Comparison of ENCODE assay signal across 16 cellular contexts in the genomic region with DNA sequence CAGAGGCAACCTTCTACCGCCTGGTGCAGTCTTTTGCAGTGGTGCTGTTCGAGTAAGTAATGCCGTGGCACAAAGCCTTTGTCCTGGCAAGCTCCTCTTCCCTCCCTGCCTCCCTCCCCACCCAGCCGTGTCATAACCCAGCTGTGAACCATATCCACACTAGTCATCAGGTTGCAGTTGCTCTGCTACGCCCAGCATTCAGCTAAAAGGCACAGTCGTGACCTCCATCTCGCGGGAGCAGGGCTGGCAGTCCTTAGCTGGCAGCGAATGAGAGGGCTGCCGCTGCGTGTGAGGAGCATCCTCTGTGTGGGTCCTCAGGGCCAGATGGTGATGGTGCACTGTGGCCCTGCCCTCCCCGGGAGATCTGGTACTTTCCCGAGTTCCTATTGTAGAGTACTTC. TPM values are rescaled to one million over a fixed set of nuclear protein-coding genes. Genes with fewer than 3 reads are reported as not detected.
DNase-seq lines count a peak whose midpoint lies in the region; ATAC-seq and TF ChIP-seq lines count a peak whose summit lies in the region.
"Had no signal": no experiment of that assay in that cellular context is flagged by ENCODE, and none has a peak within 500 bp of the region (broad histone marks: within the 10 kb centered on the region; RNA-seq: fewer than 3 reads in every experiment).

No MANE protein-coding gene starts in this region.

- H3K4me2 ChIP-seq in neuronal stem cell (ENCODE audit: insufficient read depth, low read length, poor library complexity, severe bottlenecking): no peak overlapping the region

- TF ChIP-seq CTCF in fibroblast of the aortic adventitia (IDR thresholded peaks at IDR 0.05; ENCODE audit: insufficient read depth, low read length): no peak

- no peak overlapping the region for H2BK12ac ChIP-seq in neuronal stem cell (ENCODE audit: low read length)

- no peaks in the 10 kb centered on the region for H3K9me3 ChIP-seq in neuronal stem cell (replicated peaks in 1 of 2; ENCODE audit: control insufficient read depth in 2 of 2, insufficient read depth in 1 of 2, low read depth in 1 of 2, low read length in 2 of 2)
- H3K9me3 ChIP-seq: HAP-1 had no signal

- H3K36me3 ChIP-seq in neuronal stem cell (replicated peaks in 1 of 2; ENCODE audit: control insufficient read depth in 2 of 2, insufficient read depth in 2 of 2, low read length in 2 of 2): no peaks in the 10 kb centered on the region
- H3K36me3 ChIP-seq: HAP-1 had no signal

- ATAC-seq in GM21515 (IDR thresholded peaks at IDR 0.05; ENCODE audit: unreplicated experiment): no peak
- ATAC-seq: stimulated activated naive CD8-positive, alpha-beta T cell treated with anti-CD3 and anti-CD28 coated beads, Interleukin-15, amount 100 ng/mL, for 72 hours had no signal

- peak overlapping the region; percentile 34 for H3K9ac ChIP-seq in neuronal stem cell (ENCODE audit: low read depth, low read length, poor library complexity)

- peaks cover 5 to 11% of the 10 kb centered on the region in 2 donors for H3K4me1 ChIP-seq in neuronal stem cell (ENCODE audit: control insufficient read depth in 2 of 2, insufficient read depth in 1 of 2, low read depth in 1 of 2, low read length in 2 of 2)

- no peak overlapping the region for H4K91ac ChIP-seq in neuronal stem cell (ENCODE audit: low read depth, low read length, poor library complexity)

- no peak overlapping the region for H3K27ac ChIP-seq in neuronal stem cell (replicated peaks; ENCODE audit: low read length)
- H3K27ac ChIP-seq: C4-2B had no signal

- H3K79me1 ChIP-seq in neuronal stem cell (ENCODE audit: low read depth, low read length): peaks cover 1% of the 10 kb centered on the region

- H2BK120ac ChIP-seq in neuronal stem cell (ENCODE audit: low read depth, low read length): no peak overlapping the region

- peak overlapping the region; percentile 79 for H3K14ac ChIP-seq in neuronal stem cell (ENCODE audit: low read length)

- peak; percentile 26 for DNase-seq in Caki2 (ENCODE audit: low read depth)
- DNase-seq in NCI-H2171 treated with DMSO at 0.1 percent for 48 hours (lab: John Stamatoyannopoulos, UW): peak; percentile 53
- peak; percentile 94 for DNase-seq in fibroblast of the aortic adventitia (ENCODE audit: low read depth)
- no peak for DNase-seq in neuronal stem cell (ENCODE audit: low spot score)
- DNase-seq in pons (ENCODE audit: low spot score): no peak
- DNase-seq in midbrain (lab: John Stamatoyannopoulos, UW): no peak
- no peak for DNase-seq in T1000 (lab: John Stamatoyannopoulos, UW)
- DNase-seq: activated CD4-positive, alpha-beta T cell treated with anti-CD3 and anti-CD28 coated beads, Interleukin-2, amount 50 U/mL, for 48 hours; activated effector memory CD4-positive, alpha-beta T cell treated with Interleukin-2 at 50 U/mL for 16 hours; NCI-H510A; retina; stimulated activated naive CD8-positive, alpha-beta T cell treated with anti-CD3 and anti-CD28 coated beads, Interleukin-15, amount 100 ng/mL, for 72 hours had no signal

- H3K4ac ChIP-seq in neuronal stem cell (ENCODE audit: low read length): no peak overlapping the region

- no peak overlapping the region for H2BK5ac ChIP-seq in neuronal stem cell (ENCODE audit: low read length)

- no peak overlapping the region for H3K23ac ChIP-seq in neuronal stem cell (ENCODE audit: low read depth, low read length, poor library complexity)

- in situ Hi-C loops in Caki2 (cut with HindIII; ENCODE audit: low pct_unique_long_range_greater_than_20kb, low sequenced_read_pairs): no loop called here

- peak overlapping the region; percentile 77 for H3K18ac ChIP-seq in neuronal stem cell (ENCODE audit: low read length)

- H2AK5ac ChIP-seq in neuronal stem cell (ENCODE audit: low read depth, low read length): peak overlapping the region; percentile 41

- H3K4me3 ChIP-seq in fibroblast of the aortic adventitia (ENCODE audit: low read depth, low read length) (no peak overlapping the region), neuronal stem cell (ENCODE audit: low read length in 2 of 2) (no peak overlapping the region)
- H3K4me3 ChIP-seq: HAP-1 had no signal

- H3K27me3 ChIP-seq in neuronal stem cell (ENCODE audit: control insufficient read depth in 3 of 3, insufficient read depth in 3 of 3, low read depth in 1 of 3, low read length in 3 of 3): no peaks in the 10 kb centered on the region

- no peak overlapping the region for H4K8ac ChIP-seq in neuronal stem cell (ENCODE audit: low read depth, low read length)

- no CpG with 5 or more reads among the region's 13 CpGs for WGBS in neuronal stem cell (ENCODE audit: extremely low coverage in 2 of 2, insufficient read length in 2 of 2, insufficient replicate concordance in 1 of 2), 2 donors

- H2AFZ ChIP-seq in neuronal stem cell (ENCODE audit: low read length): peak overlapping the region; percentile 12

- peak overlapping the region; percentile 47 for H2BK15ac ChIP-seq in neuronal stem cell (ENCODE audit: low read length)

RNA-seq across cellular contexts. Expression of a gene that starts 39.3 kb away (rescaled TPM):
- total RNA-seq in Caki2 (2014; rRNA removed; shearing (Covaris generic); ENCODE audit: low replicate concordance): not detected in 2 replicates
- not detected in 2 replicates for total RNA-seq in fibroblast of the aortic adventitia (ENCODE audit: low replicate concordance)
- 0.45 TPM for polyA plus RNA-seq in neuronal stem cell (2013, experiment 1 of 2)
- polyA plus RNA-seq in neuronal stem cell (2013, experiment 2 of 2): 0.51 TPM
- total RNA-seq: M059J had no signal

RNA-seq across cellular contexts. Expression of a gene that starts 45.4 kb away (rescaled TPM):
- 1.0 and 1.7 TPM in 2 replicates for total RNA-seq in Caki2 (2014; rRNA removed; shearing (Covaris generic); ENCODE audit: low replicate concordance)
- 21.5 and 28.3 TPM in 2 replicates for total RNA-seq in fibroblast of the aortic adventitia (ENCODE audit: low replicate concordance)
- 4.4 TPM for polyA plus RNA-seq in neuronal stem cell (2013, experiment 1 of 2)
- polyA plus RNA-seq in neuronal stem cell (2013, experiment 2 of 2): 5.5 TPM

Comparison
In these comparisons a context has a peak if more than half of its experiments do, and no peak if none do; other contexts are left out.
1. DNase-seq: peak in Caki2 (single experiment), NCI-H2171 treated with DMSO at 0.1 percent for 48 hours (single experiment) and fibroblast of the aortic adventitia (single experiment); none in neuronal stem cell (single experiment), pons (single experiment), midbrain (single experiment) and T1000 (single experiment).